In the genomic region with DNA sequence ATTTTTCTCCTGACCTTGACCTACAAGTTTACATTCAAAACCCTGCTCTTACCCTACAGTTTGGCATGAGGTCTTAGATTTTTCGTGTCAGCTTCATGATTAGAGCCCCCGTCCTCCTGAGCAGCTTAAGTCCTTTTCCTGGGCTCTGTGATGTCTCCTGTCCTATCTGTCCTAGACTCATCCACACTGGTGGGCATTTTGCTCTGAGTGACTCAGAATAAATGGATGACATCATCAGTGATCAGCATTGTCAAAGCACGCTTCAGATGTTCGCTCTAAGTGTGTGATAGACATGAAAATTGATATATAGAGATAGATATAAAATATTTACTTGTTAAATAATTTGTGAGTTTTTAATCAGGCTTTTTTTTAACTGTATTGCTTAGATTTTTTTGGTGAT, we compare ENCODE assay signal across 28 cellular contexts. TPM values are rescaled to one million over a fixed set of nuclear protein-coding genes. Genes with fewer than 3 reads are reported as not detected.
"Had no signal": no experiment of that assay in that cellular context is flagged by ENCODE, and none has a peak within 500 bp of the region (broad histone marks: within the 10 kb centered on the region; RNA-seq: fewer than 3 reads in every experiment).

No MANE protein-coding gene starts in this region.

- H3K4me1 Mint-ChIP-seq: WTC11 had no signal

- H3K4me3 Mint-ChIP-seq: activated CD8-positive, alpha-beta T cell treated with anti-CD3 and anti-CD28 coated beads, Interleukin-2, amount 10 ng/mL, durations not matched to agents 7 days and 5 days; activated naive CD8-positive, alpha-beta T cell treated with anti-CD3 and anti-CD28 coated beads, Interleukin-2, amount 50 U/mL, for 24 hours; activated T-cell treated with anti-CD3 and anti-CD28 coated beads, Interleukin-2, amount 50 U/mL, for 24 hours; T-helper 1 cell treated with Interleukin-12 subunit alpha and Interleukin-12 subunit beta and Interleukin-4 antibody, amounts not matched to agents 30 μg/mL and 1 μg/mL, for 36 hours; WTC11 had no signal

- H3K9me3 Mint-ChIP-seq: activated naive CD4-positive, alpha-beta T cell treated with anti-CD3 and anti-CD28 coated beads, Interleukin-2, amount 50 U/mL, for 72 hours; activated naive CD8-positive, alpha-beta T cell treated with anti-CD3 and anti-CD28 coated beads, Interleukin-2, amount 50 U/mL, for 24 hours; T-helper 1 cell treated with Interleukin-12 subunit alpha and Interleukin-12 subunit beta and Interleukin-4 antibody, amounts not matched to agents 30 μg/mL and 1 μg/mL, for 36 hours had no signal

- H3K27ac Mint-ChIP-seq: activated CD8-positive, alpha-beta T cell treated with anti-CD3 and anti-CD28 coated beads, Interleukin-2, amount 10 ng/mL, durations not matched to agents 7 days and 5 days; activated naive CD4-positive, alpha-beta T cell treated with anti-CD3 and anti-CD28 coated beads, Interleukin-2, amount 50 U/mL, for 72 hours; activated naive CD8-positive, alpha-beta T cell treated with anti-CD3 and anti-CD28 coated beads, Interleukin-2, amount 50 U/mL, for 24 hours; activated T-cell treated with anti-CD3 and anti-CD28 coated beads, Interleukin-2, amount 50 U/mL, for 24 hours; T-helper 1 cell treated with Interleukin-12 subunit alpha and Interleukin-12 subunit beta and Interleukin-4 antibody, amounts not matched to agents 30 μg/mL and 1 μg/mL, for 36 hours; WTC11 had no signal

- H3K36me3 ChIP-seq: brain microvascular endothelial cell had no signal

- DNase-seq: activated CD4-positive, alpha-beta T cell treated with anti-CD3 and anti-CD28 coated beads for 48 hours; activated CD4-positive, alpha-beta T cell treated with anti-CD3 and anti-CD28 coated beads, Interleukin-2, amount 50 U/mL, for 4 hours; activated CD4-positive, CD25-positive, alpha-beta regulatory T cell treated with anti-CD3 and anti-CD28 coated beads, Interleukin-2, amount 50 U/mL, for 72 hours; activated CD8-positive, alpha-beta T cell treated with anti-CD3 and anti-CD28 coated beads, Interleukin-2, amount 10 ng/mL, durations not matched to agents 7 days and 5 days; activated effector memory CD4-positive, alpha-beta T cell treated with anti-CD3 and anti-CD28 coated beads, Interleukin-2, amount 50 U/mL, for 16 hours; activated naive CD4-positive, alpha-beta T cell treated with Interleukin-2 at 50 U/mL for 16 hours; activated naive CD8-positive, alpha-beta T cell treated with anti-CD3 and anti-CD28 coated beads, Interleukin-2, amount 50 U/mL, for 24 hours; activated T-cell treated with anti-CD3 and anti-CD28 coated beads, Interleukin-2, amount 50 U/mL, for 24 hours; amygdala; brain microvascular endothelial cell; cerebellar nuclear complex; NCI-H1092; NCI-H1417; NCI-H1930; NCI-H2107; NCI-H2171 treated with DMSO at 0.1 percent for 48 hours; NCI-H226; NCI-H526; NCI-H774; OCI-M1; RPMI8226 had no signal

- H3K27me3 ChIP-seq: brain microvascular endothelial cell had no signal

- H3K36me3 Mint-ChIP-seq: activated naive CD4-positive, alpha-beta T cell treated with anti-CD3 and anti-CD28 coated beads, Interleukin-2, amount 50 U/mL, for 72 hours; WTC11 had no signal

- H3K27ac ChIP-seq: brain microvascular endothelial cell had no signal

- FAIRE-seq: colon had no signal

RNA-seq across cellular contexts. Expression of a gene that starts 21.8 kb away (rescaled TPM):
- total RNA-seq: activated CD8-positive, alpha-beta T cell treated with anti-CD3 and anti-CD28 coated beads, Interleukin-2, amount 10 ng/mL, durations not matched to agents 7 days and 5 days; activated naive CD4-positive, alpha-beta T cell treated with anti-CD3 and anti-CD28 coated beads, Interleukin-2, amount 50 U/mL, for 72 hours; LHCN-M2; NCI-H460; Right ventricle myocardium inferior; WTC11 had no signal
